Comparison of ENCODE assay signal across 15 cellular contexts in the genomic region with DNA sequence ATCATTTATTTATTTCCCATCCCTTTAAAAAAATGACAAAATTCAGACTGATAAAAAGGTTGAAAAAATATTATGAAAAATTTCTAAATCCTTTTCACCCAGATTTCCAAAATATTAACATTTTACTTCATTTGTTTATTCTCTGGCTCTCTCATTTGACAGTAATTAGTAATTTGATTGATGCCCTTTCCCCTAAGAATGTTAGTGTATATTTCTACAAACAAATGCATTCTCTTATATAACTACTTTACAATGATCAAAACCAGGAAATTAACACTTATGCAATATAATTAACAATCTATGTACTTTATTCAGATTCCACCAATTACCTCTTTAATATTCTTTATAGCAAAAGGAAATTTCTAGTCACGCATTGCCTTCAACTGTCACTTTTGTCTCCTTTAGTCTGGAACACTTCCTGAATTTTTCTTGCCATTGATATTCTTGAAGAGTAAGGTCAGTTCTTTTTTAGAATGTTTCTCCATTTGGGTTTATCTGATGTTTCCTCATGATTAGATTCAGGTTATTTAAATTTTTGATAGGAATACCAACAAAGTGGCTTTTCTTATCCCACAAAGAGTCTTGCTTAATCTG. TPM values are rescaled to one million over a fixed set of nuclear protein-coding genes. Genes with fewer than 3 reads are reported as not detected.
DNase-seq lines count a peak whose midpoint lies in the region; ATAC-seq and TF ChIP-seq lines count a peak whose summit lies in the region.
"Had no signal": no experiment of that assay in that cellular context is flagged by ENCODE, and none has a peak within 500 bp of the region (broad histone marks: within the 10 kb centered on the region; RNA-seq: fewer than 3 reads in every experiment).

No MANE protein-coding gene starts in this region.

- DNase-seq in T-helper 1 cell (no peak), HL-60 (ENCODE audit: low read depth in 1 of 2, low spot score in 1 of 2) (no peak), natural killer cell (no peak), heart right ventricle (no peak), NCI-H1092 (lab: John Stamatoyannopoulos, UW) (no peak)
- DNase-seq in activated CD8-positive, alpha-beta T cell treated with anti-CD3 and anti-CD28 coated beads for 36 hours: no peak
- DNase-seq in stimulated activated naive CD4-positive, alpha-beta T cell (lab: John Stamatoyannopoulos, UW): no peak
- DNase-seq: activated CD8-positive, alpha-beta memory T cell treated with anti-CD3 and anti-CD28 coated beads, Interleukin-2, amount 50 U/mL, for 4 hours; NCI-H1417 treated with DMSO at 0.1 percent for 48 hours; NCI-H446; nucleus accumbens had no signal

- POLR2A ChIA-PET in activated CD8-positive, alpha-beta T cell treated with anti-CD3 and anti-CD28 coated beads for 36 hours (lab: Charles Lee): interaction anchor here (1.3 to 6.3 kb wide), 4 partner anchors 12 to 87 kb away, joined by 3 to 65 read pairs (median 16); a partner anchor contains a TSS

- H3K36me3 ChIP-seq in heart right ventricle: no peaks in the 10 kb centered on the region

- peaks cover 0 to 69% (median 0%) of the 10 kb centered on the region in 9 donors for H3K4me1 ChIP-seq in heart right ventricle

- H3K27me3 Mint-ChIP-seq in T-helper 1 cell treated with Interleukin-12 subunit alpha and Interleukin-12 subunit beta and Interleukin-4 antibody, amounts not matched to agents 30 μg/mL and 1 μg/mL, for 36 hours (ENCODE audit: low read depth): no peaks in the 10 kb centered on the region
- no peaks in the 10 kb centered on the region for H3K27me3 Mint-ChIP-seq in activated CD8-positive, alpha-beta T cell treated with anti-CD3 and anti-CD28 coated beads for 36 hours
- no peaks in the 10 kb centered on the region for H3K27me3 Mint-ChIP-seq in natural killer cell (ENCODE audit: low read depth in 2 of 2)

- intact Hi-C loops in activated CD8-positive, alpha-beta T cell treated with anti-CD3 and anti-CD28 coated beads for 36 hours (cut with micrococcal nuclease): loop anchor here (5.0 to 10.0 kb wide), 3 partner anchors 202 to 340 kb away; a partner anchor contains a TSS
- intact Hi-C loops in natural killer cell (cut with micrococcal nuclease) (loop anchor here (5.0 to 10.0 kb wide), 2 partner anchors 325 to 718 kb away; a partner anchor contains a TSS), heart right ventricle (cut with DNase I) (no loop called here)

- no peak overlapping the region for H3K4me3 ChIP-seq in HL-60 (replicated peaks; ENCODE audit: insufficient read depth, low read length)
- H3K4me3 ChIP-seq in heart right ventricle: peak overlapping the region in 1 of 10 donors; percentile 62

- CTCF ChIA-PET in activated CD8-positive, alpha-beta T cell treated with anti-CD3 and anti-CD28 coated beads for 36 hours (lab: Charles Lee): interaction anchor here (0.7 kb wide), 1 partner anchor 90 kb away, joined by 3 read pairs; no protein-coding TSS in a partner anchor

- H3K9me3 Mint-ChIP-seq in T-helper 1 cell treated with Interleukin-12 subunit alpha and Interleukin-12 subunit beta and Interleukin-4 antibody, amounts not matched to agents 30 μg/mL and 1 μg/mL, for 36 hours: no peaks in the 10 kb centered on the region
- peaks cover 1% of the 10 kb centered on the region for H3K9me3 Mint-ChIP-seq in activated CD8-positive, alpha-beta T cell treated with anti-CD3 and anti-CD28 coated beads for 36 hours
- no peaks in the 10 kb centered on the region for H3K9me3 Mint-ChIP-seq in natural killer cell

- H3K27ac Mint-ChIP-seq in T-helper 1 cell treated with Interleukin-12 subunit alpha and Interleukin-12 subunit beta and Interleukin-4 antibody, amounts not matched to agents 30 μg/mL and 1 μg/mL, for 36 hours: peak overlapping the region; percentile 85
- H3K27ac Mint-ChIP-seq in activated CD8-positive, alpha-beta T cell treated with anti-CD3 and anti-CD28 coated beads for 36 hours: peak overlapping the region; percentile 99
- H3K27ac Mint-ChIP-seq in natural killer cell: peak overlapping the region; percentile 92 to 99

- peaks cover 49% of the 10 kb centered on the region for H3K36me3 Mint-ChIP-seq in T-helper 1 cell treated with Interleukin-12 subunit alpha and Interleukin-12 subunit beta and Interleukin-4 antibody, amounts not matched to agents 30 μg/mL and 1 μg/mL, for 36 hours (ENCODE audit: low read depth)
- H3K36me3 Mint-ChIP-seq in activated CD8-positive, alpha-beta T cell treated with anti-CD3 and anti-CD28 coated beads for 36 hours (ENCODE audit: low read depth): peaks cover 57% of the 10 kb centered on the region
- H3K36me3 Mint-ChIP-seq in natural killer cell: peaks cover 24% of the 10 kb centered on the region

- peak overlapping the region; percentile 98 for H3K4me3 Mint-ChIP-seq in T-helper 1 cell treated with Interleukin-12 subunit alpha and Interleukin-12 subunit beta and Interleukin-4 antibody, amounts not matched to agents 30 μg/mL and 1 μg/mL, for 36 hours
- peak overlapping the region; percentile 91 for H3K4me3 Mint-ChIP-seq in activated CD8-positive, alpha-beta T cell treated with anti-CD3 and anti-CD28 coated beads for 36 hours
- H3K4me3 Mint-ChIP-seq in natural killer cell: peak overlapping the region; percentile 99

- 73 to 76% methylated on average over 1 of the region's 1 CpG for WGBS in heart right ventricle, 2 donors

- H3K9me3 ChIP-seq in heart right ventricle: no peaks in the 10 kb centered on the region

- H3K27me3 ChIP-seq in HL-60 (ENCODE audit: insufficient read depth, poor library complexity, severe bottlenecking) (no peaks in the 10 kb centered on the region), heart right ventricle (peaks cover 0 to 6% (median 0%) of the 10 kb centered on the region in 7 donors)

- TF ChIP-seq CTCF in HL-60 (IDR thresholded peaks at IDR 0.05; ENCODE audit: insufficient read depth, low read length) (no peak), natural killer cell (IDR thresholded peaks at IDR 0.05) (no peak), heart right ventricle (IDR thresholded peaks at IDR 0.05) (no peak)
- no peak for TF ChIP-seq CTCF in activated CD8-positive, alpha-beta T cell treated with anti-CD3 and anti-CD28 coated beads for 36 hours (IDR thresholded peaks at IDR 0.05)

- H3K27ac ChIP-seq in HL-60 (replicated peaks): peak overlapping the region; percentile 0
- H3K27ac ChIP-seq in heart right ventricle: peak overlapping the region in 1 of 10 donors; percentile 95

- H3K4me1 Mint-ChIP-seq in T-helper 1 cell treated with Interleukin-12 subunit alpha and Interleukin-12 subunit beta and Interleukin-4 antibody, amounts not matched to agents 30 μg/mL and 1 μg/mL, for 36 hours (ENCODE audit: low read depth): peaks cover 52% of the 10 kb centered on the region
- H3K4me1 Mint-ChIP-seq in activated CD8-positive, alpha-beta T cell treated with anti-CD3 and anti-CD28 coated beads for 36 hours (ENCODE audit: low read depth): peaks cover 32% of the 10 kb centered on the region
- H3K4me1 Mint-ChIP-seq in natural killer cell: peaks cover 62 to 93% of the 10 kb centered on the region in 2 donors

- ATAC-seq in activated CD8-positive, alpha-beta T cell treated with anti-CD3 and anti-CD28 coated beads for 36 hours: no peak
- no peak for ATAC-seq in natural killer cell
- no peak for ATAC-seq in heart right ventricle

RNA-seq across cellular contexts. Expression of a gene that starts 3.9 kb away (rescaled TPM):
- total RNA-seq in activated CD8-positive, alpha-beta T cell treated with anti-CD3 and anti-CD28 coated beads for 36 hours: 100 to 1,000 TPM; 251 to 257 TPM
- total RNA-seq in natural killer cell: 100 to 1,000 TPM; 522 to 584 (median 541) TPM
- 10 to 100 TPM in 2 of 10 donors, 1 to 10 TPM in 8; 2.1 to 55.2 (median 5.6) TPM for total RNA-seq in heart right ventricle
- 10 to 100 TPM in 1 of 2 donors, 1 to 10 TPM in 1; 5.6 to 13.5 TPM for polyA plus RNA-seq in heart right ventricle
- total RNA-seq: A172, fibroblast of villous mesenchyme, lung microvascular endothelial cell had no signal

Comparison
In these comparisons a context has a peak if more than half of its experiments do, and no peak if none do; other contexts are left out.
1. RNA of a gene that starts 3.9 kb away (total RNA-seq): 522 to 584 TPM in natural killer cell and 251 to 257 TPM in activated CD8-positive, alpha-beta T cell treated with anti-CD3 and anti-CD28 coated beads for 36 hours; 2.1 to 55.2 TPM in heart right ventricle; every median in the first group is over 4 times any median in the second.
2. intact Hi-C loops: an anchor here in activated CD8-positive, alpha-beta T cell treated with anti-CD3 and anti-CD28 coated beads for 36 hours (5.0 to 10.0 kb wide) and natural killer cell (5.0 to 10.0 kb wide); none called in heart right ventricle.
3. Peak in every context shown above with its lines, with median percentiles within 50 percentile points of each other: H3K27ac Mint-ChIP-seq and H3K4me3 Mint-ChIP-seq.